Comparison of ENCODE assay signal across 1 cellular context in the genomic region with DNA sequence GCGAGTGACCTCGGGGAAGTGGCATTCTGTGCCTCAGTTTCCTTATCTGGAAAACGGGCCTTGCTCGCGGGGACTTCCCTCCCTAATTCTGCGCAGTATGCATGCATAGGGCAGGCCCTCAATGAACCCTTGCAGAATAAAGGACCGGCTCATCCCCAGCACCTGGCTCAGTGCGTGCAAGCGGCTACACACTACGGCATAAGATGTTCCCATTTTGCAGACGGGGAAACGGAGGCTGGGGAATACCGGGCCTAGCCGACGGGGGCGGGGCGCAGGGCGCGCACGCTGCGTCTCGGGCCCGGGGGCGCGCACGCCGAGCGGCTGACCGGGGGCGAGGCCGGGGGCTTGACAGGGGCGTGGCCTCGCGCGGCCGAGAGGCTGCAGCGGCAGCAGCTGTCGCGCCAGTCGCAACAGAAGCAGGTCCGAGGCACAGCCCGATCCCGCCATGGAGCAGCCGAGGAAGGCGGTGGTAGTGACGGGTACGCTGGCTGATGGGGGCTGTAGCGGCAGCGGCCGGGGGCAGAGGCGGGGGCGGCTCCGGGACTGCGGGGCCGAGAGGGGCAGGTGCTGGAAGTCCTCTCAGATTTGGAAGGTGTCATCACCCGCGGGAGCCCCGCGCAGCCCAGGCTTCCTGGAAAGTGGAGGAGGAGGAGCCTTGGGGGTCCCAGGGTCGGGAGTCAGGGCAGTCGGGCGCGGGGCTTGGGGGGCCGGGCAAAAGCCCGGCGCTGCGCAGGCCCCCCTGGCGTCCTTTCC.
TF ChIP-seq lines count a peak whose summit lies in the region.

Gene PGPEP1 (plus strand): TSS at position 362 of the 753 bp plus-strand sequence. CDS start 84 bp downstream, at position 446.

TF ChIP-seq in K562, 482 proteins besides CTCF, POLR2A, EP300 and RAD21 (continued from another document):
- TF ChIP-seq IRF2 (CRISPR knock-in tag; IDR thresholded peaks at IDR 0.05) = no peak
- TF ChIP-seq SMC3 (conservative IDR thresholded peaks at IDR 0.05; ENCODE audit: insufficient read depth, low read depth, low read length) = no peak
- no peak for TF ChIP-seq AFF1 (IDR thresholded peaks at IDR 0.05; ENCODE audit: low read depth in 1 of 2, partially characterized antibody in 2 of 2)
- TF ChIP-seq E2F3 (CRISPR knock-in tag; IDR thresholded peaks at IDR 0.05) = no peak
